ENCODE assay signal across 8 cellular contexts in the genomic region with DNA sequence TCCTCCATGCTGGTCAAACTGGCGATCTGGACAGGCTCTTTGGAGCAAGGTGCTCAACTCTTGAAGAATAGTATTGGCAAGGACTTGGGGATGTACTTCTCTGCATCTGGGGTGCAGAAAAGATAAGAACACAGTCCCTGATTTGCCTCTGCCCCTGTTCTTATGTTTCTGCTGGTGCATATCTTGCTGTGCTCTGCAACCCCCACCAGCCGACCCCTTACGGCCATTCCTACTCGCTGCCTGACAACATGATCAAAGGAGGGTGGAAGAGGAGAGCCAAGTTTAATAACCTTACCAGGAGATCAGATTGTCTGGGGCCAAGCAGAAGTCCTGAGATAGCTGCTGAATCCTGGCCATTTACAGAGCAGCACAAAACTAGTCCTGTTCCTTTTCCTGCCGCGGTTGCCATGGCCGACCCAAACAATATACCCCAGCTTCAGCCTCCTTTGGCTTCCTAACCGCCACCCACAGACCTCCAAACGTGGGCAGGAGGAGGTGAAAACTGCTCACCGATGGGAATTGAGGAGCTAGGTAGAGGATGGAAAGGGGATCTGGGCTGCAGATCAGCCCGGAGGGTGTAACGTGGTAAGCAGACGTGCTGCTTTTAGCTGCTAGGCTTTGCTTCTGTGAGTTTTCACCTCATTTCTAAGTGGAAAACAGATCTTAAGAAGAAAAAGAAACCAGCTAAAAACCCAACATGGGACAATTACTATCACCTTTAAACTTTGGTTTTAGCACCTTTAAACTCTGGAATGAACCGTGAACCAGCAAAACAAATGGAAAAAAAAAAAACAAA.
DNase-seq lines count a peak whose midpoint lies in the region; ATAC-seq and TF ChIP-seq lines count a peak whose summit lies in the region.

No MANE protein-coding gene starts in this region.

- H3K18ac ChIP-seq in H9 (ENCODE audit: insufficient read length, low read depth, low read length), result no peak overlapping the region

- no peak for TF ChIP-seq CTCF in H9 (conservative IDR thresholded peaks at IDR 0.05)
- TF ChIP-seq CTCF in right atrium auricular region (IDR thresholded peaks at IDR 0.05), result no peak
- TF ChIP-seq CTCF in smooth muscle cell (IDR thresholded peaks at IDR 0.05; ENCODE audit: borderline replicate concordance, insufficient read depth, poor library complexity, severe bottlenecking), result no peak

- no peak overlapping the region for H2BK12ac ChIP-seq in H9 (ENCODE audit: insufficient read length, low read depth, low read length)

- H2BK120ac ChIP-seq in H9 (ENCODE audit: low read depth, low read length, poor library complexity, severe bottlenecking), result no peak overlapping the region

- H2BK15ac ChIP-seq in H9 (ENCODE audit: low read depth, low read length), result no peak overlapping the region

- H3K9ac ChIP-seq in H9 (ENCODE audit: extremely low read depth, insufficient read length, low read length) (no peak overlapping the region), smooth muscle cell (ENCODE audit: low read depth) (peak overlapping the region; percentile 62)

- H3K4me3 ChIP-seq in right atrium auricular region, result peak overlapping the region; percentile 16 to 47
- H3K4me3 ChIP-seq in smooth muscle cell, result no peak overlapping the region

- H3K23me2 ChIP-seq in H9 (ENCODE audit: insufficient read length, low read depth, low read length, poor library complexity, severe bottlenecking), result no peaks in the 10 kb centered on the region

- H4K8ac ChIP-seq in H9 (replicated peaks; ENCODE audit: insufficient read length, low read depth, low read length), result no peak overlapping the region

- H3K79me2 ChIP-seq in H9 (ENCODE audit: insufficient read depth, low read length), result no peaks in the 10 kb centered on the region
- peaks cover 77% of the 10 kb centered on the region for H3K79me2 ChIP-seq in smooth muscle cell (ENCODE audit: low read depth)

- no peak overlapping the region for H4K91ac ChIP-seq in H9 (ENCODE audit: insufficient read length, low read depth, low read length)

- H3K27ac Mint-ChIP-seq in H9, result no peak overlapping the region

- no peak overlapping the region for H2BK5ac ChIP-seq in H9 (ENCODE audit: insufficient read length, low read length)

- no peaks in the 10 kb centered on the region for H3K9me3 ChIP-seq in H9 (ENCODE audit: control insufficient read depth, low read depth, low read length)
- H3K9me3 ChIP-seq in right atrium auricular region, result no peaks in the 10 kb centered on the region
- H3K9me3 ChIP-seq in smooth muscle cell (replicated peaks; ENCODE audit: low read depth), result no peaks in the 10 kb centered on the region

- H4K20me1 ChIP-seq in H9 (ENCODE audit: control insufficient read depth, insufficient read depth, insufficient read length) (no peaks in the 10 kb centered on the region), smooth muscle cell (ENCODE audit: low read depth) (peaks cover 43% of the 10 kb centered on the region)

- no peak overlapping the region for H3K56ac ChIP-seq in H9 (ENCODE audit: insufficient read length, low read depth, low read length)

- no peaks in the 10 kb centered on the region for H3K79me1 ChIP-seq in H9 (ENCODE audit: insufficient read depth, low read depth, low read length, poor library complexity, severe bottlenecking)

- H2BK20ac ChIP-seq in H9 (ENCODE audit: low read depth, low read length, poor library complexity, severe bottlenecking), result no peak overlapping the region

- DNase-seq in H9 (no peak), right atrium auricular region (ENCODE audit: low spot score) (no peak), smooth muscle cell (lab: John Stamatoyannopoulos, UW; ENCODE audit: unreplicated experiment) (no peak), NCI-H2081 treated with DMSO at 0.1 percent for 48 hours (lab: John Stamatoyannopoulos, UW) (no peak), Kasumi-1 (lab: John Stamatoyannopoulos, UW) (no peak)
- no peak for DNase-seq in activated T-cell treated with anti-CD3 and anti-CD28 coated beads, Interleukin-2, amount 50 U/mL, for 4 hours

- 0 out of 5 replicates have a peak, but pooled peaks cover 0 to 2% of the 10 kb centered on the region in 2 experiments for H3K9me3 Mint-ChIP-seq in H9
- H3K9me3 Mint-ChIP-seq in activated T-cell treated with anti-CD3 and anti-CD28 coated beads, Interleukin-2, amount 50 U/mL, for 4 hours, result no peaks in the 10 kb centered on the region

- H3T11ph ChIP-seq in H9 (ENCODE audit: low read length), result no peak overlapping the region

- peaks cover 2% of the 10 kb centered on the region; the same call in 1 of the 2 replicates for H3K4me1 ChIP-seq in H9 (ENCODE audit: insufficient read depth, low read length)
- peaks cover 0 to 52% of the 10 kb centered on the region in 2 donors for H3K4me1 ChIP-seq in right atrium auricular region
- peaks cover 53% of the 10 kb centered on the region for H3K4me1 ChIP-seq in smooth muscle cell (ENCODE audit: low read depth)

- peaks cover 22 to 35% of the 10 kb centered on the region in 2 experiments for H3K4me1 Mint-ChIP-seq in H9
- H3K4me1 Mint-ChIP-seq in activated T-cell treated with anti-CD3 and anti-CD28 coated beads, Interleukin-2, amount 50 U/mL, for 4 hours (ENCODE audit: low read depth), result peaks cover 79% of the 10 kb centered on the region

- H3K27me3 Mint-ChIP-seq in H9 (ENCODE audit: low read depth), result no peaks in the 10 kb centered on the region; the same call in 1 of the 2 replicates
- no peaks in the 10 kb centered on the region for H3K27me3 Mint-ChIP-seq in activated T-cell treated with anti-CD3 and anti-CD28 coated beads, Interleukin-2, amount 50 U/mL, for 4 hours (ENCODE audit: low read depth)

- no peak overlapping the region for H3K4ac ChIP-seq in H9 (ENCODE audit: low read depth, low read length)

- no peak overlapping the region for H3K23ac ChIP-seq in H9 (ENCODE audit: insufficient read length, low read depth, low read length)

- peak; percentile 4 to 6 for ATAC-seq in activated T-cell treated with anti-CD3 and anti-CD28 coated beads, Interleukin-2, amount 50 U/mL, for 4 hours
- no peak for ATAC-seq in GM21528 (IDR thresholded peaks at IDR 0.05; ENCODE audit: low FRiP score, unreplicated experiment)
- ATAC-seq in GM19328 (IDR thresholded peaks at IDR 0.05; ENCODE audit: unreplicated experiment), result no peak

- no peak overlapping the region for H4K5ac ChIP-seq in H9 (ENCODE audit: insufficient read length, low read depth, low read length)

- H3F3A ChIP-seq in smooth muscle cell (ENCODE audit: low read depth), result peaks cover 32% of the 10 kb centered on the region

- H3K27ac ChIP-seq in H9 (ENCODE audit: insufficient read length, low read depth, low read length) (no peak overlapping the region), right atrium auricular region (peak overlapping the region; percentile 20 to 67), smooth muscle cell (ENCODE audit: low read depth) (peak overlapping the region; percentile 91)

- H3K36me3 ChIP-seq in right atrium auricular region, result no peaks in the 10 kb centered on the region
- no peaks in the 10 kb centered on the region for H3K36me3 ChIP-seq in smooth muscle cell (ENCODE audit: low read depth)

- no peaks in the 10 kb centered on the region for H3K36me3 Mint-ChIP-seq in H9 (ENCODE audit: insufficient read depth in 1 of 3, low read depth in 3 of 3)
- H3K36me3 Mint-ChIP-seq in activated T-cell treated with anti-CD3 and anti-CD28 coated beads, Interleukin-2, amount 50 U/mL, for 4 hours (ENCODE audit: insufficient read depth), result peaks cover 8% of the 10 kb centered on the region

- H3K4me2 ChIP-seq in H9 (ENCODE audit: insufficient read depth, insufficient read length, low read length) (no peak overlapping the region), smooth muscle cell (peak overlapping the region; percentile 79)

- H3K4me3 Mint-ChIP-seq in H9, result no peak overlapping the region
- H3K4me3 Mint-ChIP-seq in activated T-cell treated with anti-CD3 and anti-CD28 coated beads, Interleukin-2, amount 50 U/mL, for 4 hours, result peak overlapping the region; percentile 78

- 0 out of 2 replicates have a peak overlapping the region, but pooled peaks have one; percentile 26 for H3K14ac ChIP-seq in H9 (ENCODE audit: insufficient read depth, low read length)

- no CpG with 5 or more reads among the region's 14 CpGs for WGBS in H9 (ENCODE audit: extremely low coverage, insufficient read length, low lambda C conversion rate)
- WGBS in smooth muscle cell (ENCODE audit: low lambda C conversion rate), result 45% methylated on average over 14 of the region's 14 CpGs

- no peak overlapping the region for H2AK5ac ChIP-seq in H9 (ENCODE audit: insufficient read length, low read length)

- H2AFZ ChIP-seq in H9 (ENCODE audit: low read length) (no peak overlapping the region), smooth muscle cell (ENCODE audit: low read depth) (no peak overlapping the region)

- H3K27me3 ChIP-seq in H9 (ENCODE audit: insufficient read depth, low read length) (no peaks in the 10 kb centered on the region), right atrium auricular region (no peaks in the 10 kb centered on the region), smooth muscle cell (ENCODE audit: low read depth) (no peaks in the 10 kb centered on the region)

Comparison
In these comparisons a context has a peak if more than half of its experiments do, and no peak if none do; other contexts are left out.
1. ATAC-seq: peak in activated T-cell treated with anti-CD3 and anti-CD28 coated beads, Interleukin-2, amount 50 U/mL, for 4 hours (2 of 2); none in GM21528 (single experiment) and GM19328 (single experiment).